ENCODE assay signal across 8 cellular contexts in genomic region chr19:12778905-12779161, GRCh38. TPM values are rescaled to one million over a fixed set of nuclear protein-coding genes. Genes with fewer than 3 reads are reported as not detected.
A peak's percentile ranks its signal among the peaks of the same experiment; 100 is the strongest.
DNase-seq lines count a peak whose midpoint lies in the region; ATAC-seq and TF ChIP-seq lines count a peak whose summit lies in the region.

No MANE protein-coding gene starts in this region.

- H3K9me3 ChIP-seq in OCI-LY1 (ENCODE audit: low read length), result no peaks in the 10 kb centered on the region
- H3K9me3 ChIP-seq in neuron (ENCODE audit: low read length), result no peaks in the 10 kb centered on the region

- no peak overlapping the region for H2AFZ ChIP-seq in OCI-LY1 (ENCODE audit: low read length)
- no peak overlapping the region for H2AFZ ChIP-seq in neuron (ENCODE audit: low read depth, low read length)

- intact Hi-C loops in CD14-positive monocyte (cut with micrococcal nuclease), result loop anchor here in 1 of 2 donors (2.0 kb wide), 1 partner anchor 16 kb away; no protein-coding TSS in a partner anchor

- H3K4me2 ChIP-seq in OCI-LY1 (ENCODE audit: low read length), result peak overlapping the region; percentile 80

- peaks cover 42% of the 10 kb centered on the region for H3K4me1 Mint-ChIP-seq in CD14-positive monocyte
- H3K4me1 Mint-ChIP-seq in effector memory CD8-positive, alpha-beta T cell (ENCODE audit: low read depth in 2 of 2), result peaks cover 15 to 26% of the 10 kb centered on the region in 2 donors

- H3K4me3 ChIP-seq in OCI-LY1 (ENCODE audit: low read depth, low read length, poor library complexity, severe bottlenecking), result peak overlapping the region; percentile 61
- peak overlapping the region; percentile 50 for H3K4me3 ChIP-seq in neuron (ENCODE audit: low read length)

- H3K27me3 ChIP-seq in OCI-LY1 (ENCODE audit: insufficient read depth, low read length), result no peaks in the 10 kb centered on the region
- H3K27me3 ChIP-seq in neuron (ENCODE audit: insufficient read depth, low read length), result no peaks in the 10 kb centered on the region

- H3K36me3 Mint-ChIP-seq in CD14-positive monocyte, result peaks cover under 1 to 3% of the 10 kb centered on the region in 2 donors
- H3K36me3 Mint-ChIP-seq in effector memory CD8-positive, alpha-beta T cell (ENCODE audit: insufficient read depth), result peaks cover 12% of the 10 kb centered on the region

- TF ChIP-seq CTCF in CD14-positive monocyte (IDR thresholded peaks at IDR 0.05) (no peak), OCI-LY1 (IDR thresholded peaks at IDR 0.05; ENCODE audit: low read length) (no peak)

- peaks cover 7% of the 10 kb centered on the region; the same call in 1 of the 2 replicates for H3F3A ChIP-seq in OCI-LY1 (ENCODE audit: insufficient read depth, low read length)

- peak overlapping the region; percentile 93 to 97 (median 96) for H3K27ac Mint-ChIP-seq in CD14-positive monocyte
- H3K27ac Mint-ChIP-seq in effector memory CD8-positive, alpha-beta T cell, result peak overlapping the region; percentile 87 to 89

- H3K9me3 Mint-ChIP-seq in CD14-positive monocyte, result no peaks in the 10 kb centered on the region
- no peaks in the 10 kb centered on the region for H3K9me3 Mint-ChIP-seq in effector memory CD8-positive, alpha-beta T cell

- H3K36me3 ChIP-seq in OCI-LY1 (ENCODE audit: insufficient read depth, low read length), result no peaks in the 10 kb centered on the region
- H3K36me3 ChIP-seq in neuron (ENCODE audit: insufficient read depth, low read length), result no peaks in the 10 kb centered on the region

- H3K79me2 ChIP-seq in OCI-LY1 (ENCODE audit: insufficient read depth, low read length), result no peaks in the 10 kb centered on the region

- no peaks in the 10 kb centered on the region for H3K9me2 ChIP-seq in OCI-LY1 (ENCODE audit: low read depth, low read length)

- H4K20me1 ChIP-seq in OCI-LY1 (ENCODE audit: insufficient read depth, low read length), result no peaks in the 10 kb centered on the region

- peak overlapping the region; percentile 87 to 93 for H3K4me3 Mint-ChIP-seq in CD14-positive monocyte
- peak overlapping the region; percentile 84 to 88 for H3K4me3 Mint-ChIP-seq in effector memory CD8-positive, alpha-beta T cell

- DNase-seq in CD14-positive monocyte (ENCODE audit: low spot score) (no peak), NCI-H774 (lab: John Stamatoyannopoulos, UW) (no peak), islet precursor cell (no peak), NCI-H510A treated with DMSO at 0.1 percent for 48 hours (lab: John Stamatoyannopoulos, UW) (no peak)
- no peak for DNase-seq in effector memory CD8-positive, alpha-beta T cell
- DNase-seq in activated CD4-positive, CD25-positive, alpha-beta regulatory T cell treated with anti-CD3 and anti-CD28 coated beads, Interleukin-2, amount 50 U/mL, for 72 hours, result no peak

- ATAC-seq in effector memory CD8-positive, alpha-beta T cell (replicated peaks), result no peak

- peaks cover 53% of the 10 kb centered on the region for H3K4me1 ChIP-seq in OCI-LY1 (ENCODE audit: insufficient read depth, low read length, severe bottlenecking)
- peaks cover 46% of the 10 kb centered on the region for H3K4me1 ChIP-seq in neuron (ENCODE audit: insufficient read depth, low read length)

- peak overlapping the region; percentile 63; the same call in 1 of the 2 replicates for H3K9ac ChIP-seq in OCI-LY1 (ENCODE audit: low read length)

- H3K27me3 Mint-ChIP-seq in CD14-positive monocyte (ENCODE audit: low read depth in 3 of 3), result peaks cover 3 to 7% (median 3%) of the 10 kb centered on the region in 3 donors
- H3K27me3 Mint-ChIP-seq in effector memory CD8-positive, alpha-beta T cell, result no peaks in the 10 kb centered on the region

- H3K27ac ChIP-seq in OCI-LY1 (ENCODE audit: low read depth, low read length, poor library complexity, severe bottlenecking), result peak overlapping the region; percentile 25

RNA-seq across cellular contexts. Expression of gene HOOK2, which starts 3.5 kb away (rescaled TPM):
- polyA plus RNA-seq in CD14-positive monocyte, result 1 to 10 TPM in 1 of 2 donors, under 1 TPM in 1; 0.55 to 1.1 TPM

RNA-seq across cellular contexts. Expression of gene JUNB, which starts 12.5 kb away (rescaled TPM):
- 1,000 to 10,000 TPM; 1,279 to 1,468 TPM for polyA plus RNA-seq in CD14-positive monocyte

RNA-seq across cellular contexts. Expression of gene PRDX2, which starts 22.8 kb away (rescaled TPM):
- polyA plus RNA-seq in CD14-positive monocyte, result 10 to 100 TPM; 46.7 to 71.5 TPM

RNA-seq across cellular contexts. Expression of gene THSD8, which starts 23.0 kb away (rescaled TPM):
- polyA plus RNA-seq in CD14-positive monocyte, result 1 to 10 TPM in 1 of 2 donors, not detected in 1; 4.0 TPM

RNA-seq across cellular contexts. Expression of gene BEST2, which starts 27.2 kb away (rescaled TPM):
- polyA plus RNA-seq in CD14-positive monocyte, result not detected
